ENCODE assay signal across 8 cellular contexts in genomic region chr2:65430515-65431416, GRCh38. TPM values are rescaled to one million over a fixed set of nuclear protein-coding genes. Genes with fewer than 3 reads are reported as not detected.
A peak's percentile ranks its signal among the peaks of the same experiment; 100 is the strongest.
DNase-seq lines count a peak whose midpoint lies in the region; ATAC-seq and TF ChIP-seq lines count a peak whose summit lies in the region.

No MANE protein-coding gene starts in this region.

- TF ChIP-seq CTCF in dorsolateral prefrontal cortex (IDR thresholded peaks at IDR 0.05 in 54 of 56, conservative IDR thresholded peaks at IDR 0.05 in 2 of 56; ENCODE audit: low read depth in 1 of 56, partially characterized antibody in 56 of 56): peak in 14 of 56 donors; percentile 6 to 31 (median 15)
- no peak for TF ChIP-seq CTCF in lower lobe of right lung (IDR thresholded peaks at IDR 0.05)

- intact Hi-C loops in dorsolateral prefrontal cortex (cut with DNase I) (loop anchor here (1.0 to 10.0 kb wide), 8 partner anchors 48 to 1004 kb away; partner anchors contain the start of gene MEIS1 (in 1 of the 2)), lower lobe of right lung (cut with DNase I) (no loop called here)

- H3K4me3 ChIP-seq in dorsolateral prefrontal cortex: peak overlapping the region; percentile 62 to 98 (median 87)
- peak overlapping the region; percentile 96 for H3K4me3 ChIP-seq in lower lobe of right lung

- no peaks in the 10 kb centered on the region for H3K9me3 ChIP-seq in lower lobe of right lung

- DNase-seq in A172 (ENCODE audit: low spot score): peak; percentile 73
- DNase-seq in NCI-H460 (ENCODE audit: extremely low read depth, low read depth): peak; percentile 27
- DNase-seq in activated CD4-positive, alpha-beta T cell treated with anti-CD3 and anti-CD28 coated beads for 48 hours: peak; percentile 74
- peak; percentile 37 to 76 (median 72) for DNase-seq in dorsolateral prefrontal cortex
- DNase-seq in lower lobe of right lung: peak; percentile 78
- peak; percentile 23 to 54 for DNase-seq in stimulated activated CD4-positive, alpha-beta T cell treated with anti-CD3 and anti-CD28 coated beads, Interleukin-4, amount 100 ng/mL, for 48 hours (ENCODE audit: low read depth in 2 of 2)

- H3K27me3 ChIP-seq in dorsolateral prefrontal cortex (no peaks in the 10 kb centered on the region), lower lobe of right lung (ENCODE audit: low read depth) (no peaks in the 10 kb centered on the region)

- ATAC-seq in GM18868 (IDR thresholded peaks at IDR 0.05; ENCODE audit: unreplicated experiment) (peak; percentile 40), HG03280 (IDR thresholded peaks at IDR 0.05; ENCODE audit: unreplicated experiment) (peak; percentile 34), lower lobe of right lung (peak; percentile 21 to 24)

- H3K27ac ChIP-seq in dorsolateral prefrontal cortex: peak overlapping the region in 55 of 59 donors; percentile 15 to 95 (median 89)
- H3K27ac ChIP-seq in lower lobe of right lung: peak overlapping the region; percentile 92

- H3K4me1 ChIP-seq in lower lobe of right lung: peaks cover 33% of the 10 kb centered on the region

- H3K36me3 ChIP-seq in lower lobe of right lung: no peaks in the 10 kb centered on the region

RNA-seq across cellular contexts. Expression of gene SPRED2, which starts 1.6 kb away (rescaled TPM):
- total RNA-seq in A172 (2014; rRNA removed; shearing (Covaris generic)): 7.1 and 13.6 TPM in 2 replicates
- total RNA-seq in NCI-H460 (2014; rRNA removed; shearing (Covaris generic)): 20.4 and 23.5 TPM in 2 replicates
- polyA plus RNA-seq in NCI-H460 (2014; cell fraction: nucleus; rRNA removed): 11.5 and 24.0 TPM in 2 replicates
- total RNA-seq in dorsolateral prefrontal cortex: 10 to 100 TPM; 28.2 to 82.4 (median 50.7) TPM
- 43.9 TPM for total RNA-seq in lower lobe of right lung

Comparison
In these comparisons a context has a peak if more than half of its experiments do, and no peak if none do; other contexts are left out.
1. Peak in every context shown above with its lines: DNase-seq, ATAC-seq, H3K4me3 ChIP-seq and H3K27ac ChIP-seq.
2. DNase-seq: peak in every context shown above with its lines; median percentile 78 in lower lobe of right lung; 74 in activated CD4-positive, alpha-beta T cell treated with anti-CD3 and anti-CD28 coated beads for 48 hours; 73 in A172; 72 in dorsolateral prefrontal cortex; 38 in stimulated activated CD4-positive, alpha-beta T cell treated with anti-CD3 and anti-CD28 coated beads, Interleukin-4, amount 100 ng/mL, for 48 hours; 27 in NCI-H460.